ENCODE assay signal across 27 cellular contexts in the genomic region with DNA sequence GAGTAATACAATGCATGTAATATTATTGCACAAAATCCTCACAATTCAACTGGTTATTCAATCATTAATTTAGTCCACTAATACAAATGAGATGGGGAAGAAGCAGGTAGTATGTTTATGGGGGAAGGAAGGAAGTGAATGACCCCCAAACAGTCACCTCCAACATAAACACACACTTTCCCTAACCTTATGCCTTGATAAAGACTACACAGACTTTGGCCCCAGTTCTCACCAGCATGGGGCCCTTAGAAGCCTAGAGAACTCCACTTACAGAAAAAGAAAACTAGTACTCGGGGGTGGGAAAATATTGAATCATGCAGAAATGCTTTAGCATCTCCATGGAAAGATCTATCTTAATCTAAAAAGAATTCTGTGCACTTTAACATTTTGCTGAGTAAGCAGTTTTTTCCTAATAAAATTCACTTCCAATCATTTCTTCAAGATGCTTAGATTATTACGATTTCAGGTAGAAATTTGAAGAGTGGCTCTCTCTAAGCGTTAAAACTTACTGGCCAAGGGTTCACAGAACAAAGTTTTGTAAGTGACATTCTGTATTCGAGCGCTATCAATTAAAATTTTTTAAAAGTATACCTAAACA.
"Had no signal": no experiment of that assay in that cellular context is flagged by ENCODE, and none has a peak within 500 bp of the region (broad histone marks: within the 10 kb centered on the region; RNA-seq: fewer than 3 reads in every experiment).

No MANE protein-coding gene starts in this region.

- H3K9me3 Mint-ChIP-seq: activated naive CD4-positive, alpha-beta T cell treated with anti-CD3 and anti-CD28 coated beads, Interleukin-2, amount 50 U/mL, for 72 hours; activated T-cell treated with anti-CD3 and anti-CD28 coated beads, Interleukin-2, amount 50 U/mL, for 24 hours; activated T-helper 17 cell treated with anti-CD3 and anti-CD28 coated beads, Interleukin-2, amount 50 U/mL, for 72 hours; brain; nephron; stimulated activated memory B cell treated with anti-CD40 and anti-IgM and Interleukin-4, amounts not matched to agents 10 μg/mL and 1 μg/mL and 100 μg/mL, for 72 hours; T-helper 2 cell treated with Interferon-gamma antibody and Interleukin-4, amounts not matched to agents 5 μg/mL and 100 μg/mL, for 36 hours had no signal

- H3K4me3 ChIP-seq: esophagus squamous epithelium, gastroesophageal sphincter, sigmoid colon, smooth muscle cell, stomach, suprapubic skin, tibial nerve had no signal

- DNase-seq: activated CD4-positive, alpha-beta T cell treated with anti-CD3 and anti-CD28 coated beads, Interleukin-2, amount 50 U/mL, for 4 hours; activated CD8-positive, alpha-beta memory T cell treated with anti-CD3 and anti-CD28 coated beads for 24 hours; activated CD8-positive, alpha-beta memory T cell treated with anti-CD3 and anti-CD28 coated beads, Interleukin-2, amount 50 U/mL, for 4 hours; activated T-cell treated with anti-CD3 and anti-CD28 coated beads, Interleukin-2, amount 50 U/mL, for 24 hours; aorta; dermis blood vessel endothelial cell; effector CD8-positive, alpha-beta T cell; esophagus squamous epithelium; head of caudate nucleus; left ventricle myocardium superior; occipital lobe; posterior cingulate gyrus; sigmoid colon; stimulated activated CD4-positive, alpha-beta T cell treated with anti-CD3 and anti-CD28 coated beads, Interleukin-15, amount 100 ng/mL, for 24 hours; stomach had no signal

- ATAC-seq: activated naive CD4-positive, alpha-beta T cell treated with anti-CD3 and anti-CD28 coated beads, Interleukin-2, amount 50 U/mL, for 72 hours; activated T-helper 17 cell treated with anti-CD3 and anti-CD28 coated beads, Interleukin-2, amount 50 U/mL, for 72 hours; gastroesophageal sphincter; left ventricle myocardium superior; stimulated activated memory B cell treated with anti-CD40 and anti-IgM and Interleukin-4, amounts not matched to agents 10 μg/mL and 1 μg/mL and 100 μg/mL, for 72 hours had no signal

- H3K4me3 Mint-ChIP-seq: activated T-cell treated with anti-CD3 and anti-CD28 coated beads, Interleukin-2, amount 50 U/mL, for 24 hours; activated T-helper 17 cell treated with anti-CD3 and anti-CD28 coated beads, Interleukin-2, amount 50 U/mL, for 72 hours; brain; nephron; stimulated activated memory B cell treated with anti-CD40 and anti-IgM and Interleukin-4, amounts not matched to agents 10 μg/mL and 1 μg/mL and 100 μg/mL, for 72 hours; T-helper 2 cell treated with Interferon-gamma antibody and Interleukin-4, amounts not matched to agents 5 μg/mL and 100 μg/mL, for 36 hours had no signal

- H3K27ac Mint-ChIP-seq: activated naive CD4-positive, alpha-beta T cell treated with anti-CD3 and anti-CD28 coated beads, Interleukin-2, amount 50 U/mL, for 72 hours; activated T-cell treated with anti-CD3 and anti-CD28 coated beads, Interleukin-2, amount 50 U/mL, for 24 hours; activated T-helper 17 cell treated with anti-CD3 and anti-CD28 coated beads, Interleukin-2, amount 50 U/mL, for 72 hours; nephron; T-helper 2 cell treated with Interferon-gamma antibody and Interleukin-4, amounts not matched to agents 5 μg/mL and 100 μg/mL, for 36 hours had no signal

- H3K36me3 ChIP-seq: esophagus squamous epithelium, gastroesophageal sphincter, sigmoid colon, stomach, suprapubic skin, tibial nerve had no signal

- H3K36me3 Mint-ChIP-seq: activated naive CD4-positive, alpha-beta T cell treated with anti-CD3 and anti-CD28 coated beads, Interleukin-2, amount 50 U/mL, for 72 hours; brain; stimulated activated memory B cell treated with anti-CD40 and anti-IgM and Interleukin-4, amounts not matched to agents 10 μg/mL and 1 μg/mL and 100 μg/mL, for 72 hours had no signal

- FAIRE-seq: islet of Langerhans, urothelium cell line had no signal

- H3K27ac ChIP-seq: esophagus squamous epithelium, gastroesophageal sphincter, sigmoid colon, suprapubic skin, tibial nerve had no signal

- H3K4me2 ChIP-seq: smooth muscle cell had no signal

- H3K4me1 ChIP-seq: gastroesophageal sphincter, sigmoid colon had no signal

- H3K27me3 ChIP-seq: esophagus squamous epithelium, gastroesophageal sphincter, sigmoid colon, stomach, suprapubic skin, tibial nerve had no signal

- H3K27me3 Mint-ChIP-seq: activated T-cell treated with anti-CD3 and anti-CD28 coated beads, Interleukin-2, amount 50 U/mL, for 24 hours; activated T-helper 17 cell treated with anti-CD3 and anti-CD28 coated beads, Interleukin-2, amount 50 U/mL, for 72 hours; brain; stimulated activated memory B cell treated with anti-CD40 and anti-IgM and Interleukin-4, amounts not matched to agents 10 μg/mL and 1 μg/mL and 100 μg/mL, for 72 hours had no signal

- H3K9me3 ChIP-seq: esophagus squamous epithelium, gastroesophageal sphincter, sigmoid colon, stomach, suprapubic skin, tibial nerve had no signal
